28 cellular contexts compared by ENCODE assay signal in the genomic region with DNA sequence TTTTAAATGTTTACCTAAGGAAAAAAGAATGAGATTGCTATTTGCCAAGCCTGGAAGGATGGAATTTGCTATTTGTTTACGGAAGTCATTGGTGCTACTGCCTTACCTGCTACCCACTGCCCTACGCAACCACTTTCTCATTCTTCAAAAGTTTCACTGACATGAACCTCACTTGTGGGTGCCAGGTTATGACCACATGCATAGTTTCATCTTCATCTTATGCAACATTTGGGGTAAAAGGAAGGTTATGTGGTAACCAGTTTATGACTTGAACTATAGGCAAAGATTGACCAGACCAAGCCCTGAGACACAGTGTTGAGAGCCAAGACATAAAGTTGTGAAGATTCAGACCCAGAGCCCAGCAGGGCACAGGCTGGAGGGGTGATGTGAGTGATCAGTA.
A peak's percentile ranks its signal among the peaks of the same experiment; 100 is the strongest.
DNase-seq lines count a peak whose midpoint lies in the region; ATAC-seq, FAIRE-seq and TF ChIP-seq lines count a peak whose summit lies in the region.
"Had no signal": no experiment of that assay in that cellular context is flagged by ENCODE, and none has a peak within 500 bp of the region (broad histone marks: within the 10 kb centered on the region; RNA-seq: fewer than 3 reads in every experiment).

No MANE protein-coding gene starts in this region.

- H2BK20ac ChIP-seq in IMR-90 (ENCODE audit: low read depth, low read length), result no peak overlapping the region

- H2BK120ac ChIP-seq in IMR-90 (ENCODE audit: low read depth, low read length), result no peak overlapping the region

- TF ChIP-seq POLR2A in A549 (IDR thresholded peaks at IDR 0.05; ENCODE audit: low read length), result no peak
- TF ChIP-seq POLR2A in IMR-90 (IDR thresholded peaks at IDR 0.05; ENCODE audit: low read depth, low read length), result no peak
- TF ChIP-seq POLR2A in HepG2 (IDR thresholded peaks at IDR 0.05; ENCODE audit: insufficient read depth in 1 of 2, low read depth in 2 of 2, low read length in 2 of 2), result no peak

- FAIRE-seq in A549 (lab: Jason Lieb, UNC) (no peak), HepG2 (lab: Jason Lieb, UNC) (no peak)
- FAIRE-seq: D721Med, K562, keratinocyte had no signal

- no peaks in the 10 kb centered on the region for H4K20me1 ChIP-seq in IMR-90 (ENCODE audit: insufficient read depth, low read length)
- no peaks in the 10 kb centered on the region for H4K20me1 ChIP-seq in HepG2 (ENCODE audit: insufficient read depth, low read length)
- H4K20me1 ChIP-seq in osteoblast (ENCODE audit: insufficient read depth, low read length), result no peaks in the 10 kb centered on the region

- intact Hi-C loops in IMR-90 (cut with micrococcal nuclease), result no loop called here
- intact Hi-C loops in HepG2 (cut with micrococcal nuclease; ENCODE audit: unreplicated experiment), result no loop called here
- intact Hi-C loops in colonic mucosa (cut with DNase I), result no loop called here

- H2BK5ac ChIP-seq in IMR-90 (ENCODE audit: low read depth, low read length, poor library complexity, severe bottlenecking), result no peak overlapping the region

- H3K9me3 ChIP-seq in A549 (no peaks in the 10 kb centered on the region), IMR-90 (ENCODE audit: control insufficient read depth, insufficient read depth, low read length) (no peaks in the 10 kb centered on the region), HepG2 (ENCODE audit: low read length) (no peaks in the 10 kb centered on the region), colonic mucosa (no peaks in the 10 kb centered on the region), osteoblast (ENCODE audit: low read depth, low read length) (no peaks in the 10 kb centered on the region)
- H3K9me3 ChIP-seq: right lobe of liver, SJCRH30, suprapubic skin, vagina had no signal

- POLR2A ChIA-PET in A549 (lab: Yijun Ruan, JAX), result no interaction called here
- POLR2A ChIA-PET in IMR-90 (lab: Charles Lee; ENCODE audit: unreplicated experiment), result no interaction called here
- POLR2A ChIA-PET in HepG2 (lab: Yijun Ruan, JAX), result no interaction called here

- H2BK15ac ChIP-seq in IMR-90 (ENCODE audit: low read depth, low read length), result no peak overlapping the region

- no peaks in the 10 kb centered on the region for H3K79me1 ChIP-seq in IMR-90 (ENCODE audit: low read depth in 1 of 2, low read length in 2 of 2)

- TF ChIP-seq RAD21 in A549 (conservative IDR thresholded peaks at IDR 0.05 in 1 of 2, IDR thresholded peaks at IDR 0.05 in 1 of 2), result no peak
- no peak for TF ChIP-seq RAD21 in IMR-90 (IDR thresholded peaks at IDR 0.05; ENCODE audit: low read length)
- TF ChIP-seq RAD21 in HepG2 (CRISPR knock-in tag; IDR thresholded peaks at IDR 0.05), result no peak

- H3K4me2 ChIP-seq in A549 (peak overlapping the region; percentile 39), IMR-90 (ENCODE audit: low read depth, low read length) (no peak overlapping the region), HepG2 (ENCODE audit: low read depth, low read length) (no peak overlapping the region), osteoblast (ENCODE audit: insufficient read depth, low read length) (no peak overlapping the region)

- H3K4me1 ChIP-seq in A549, result peaks cover 20% of the 10 kb centered on the region; the same call in 2 of the 3 replicates
- H3K4me1 ChIP-seq in IMR-90 (ENCODE audit: control insufficient read depth, insufficient read depth, low read length), result peaks cover 2% of the 10 kb centered on the region; the same call in 1 of the 2 replicates
- H3K4me1 ChIP-seq in HepG2 (ENCODE audit: insufficient read depth, low read length), result peaks cover 9% of the 10 kb centered on the region
- H3K4me1 ChIP-seq in colonic mucosa, result no peaks in the 10 kb centered on the region
- H3K4me1 ChIP-seq in osteoblast (ENCODE audit: insufficient read depth, low read length), result no peaks in the 10 kb centered on the region
- H3K4me1 ChIP-seq: right lobe of liver, SJCRH30, suprapubic skin, vagina had no signal

- no peak overlapping the region for H3K56ac ChIP-seq in IMR-90 (ENCODE audit: extremely low read depth, insufficient read depth, low read length)

- H3K9ac ChIP-seq in IMR-90 (ENCODE audit: low read depth, low read length) (no peak overlapping the region), HepG2 (ENCODE audit: insufficient read depth, low read depth, low read length) (no peak overlapping the region), colonic mucosa (ENCODE audit: low read depth in 2 of 2, low read length in 2 of 2) (no peak overlapping the region)

- H4K8ac ChIP-seq in IMR-90 (ENCODE audit: low read depth in 2 of 2, low read length in 2 of 2), result no peak overlapping the region

- TF ChIP-seq CTCF in A549 (IDR thresholded peaks at IDR 0.05) (no peak), IMR-90 (conservative IDR thresholded peaks at IDR 0.05; ENCODE audit: low read depth, low read length) (no peak), HepG2 (CRISPR knock-in tag; IDR thresholded peaks at IDR 0.05) (no peak), colonic mucosa (IDR thresholded peaks at IDR 0.05) (no peak), osteoblast (IDR thresholded peaks at IDR 0.05; ENCODE audit: extremely low read depth, low read depth, low read length) (no peak)

- H3K23ac ChIP-seq in IMR-90 (ENCODE audit: low read depth, low read length), result no peak overlapping the region

- in situ Hi-C loops in IMR-90 (cut with MboI; ENCODE audit: low sequenced_read_pairs) (no loop called here), HepG2 (cut with HindIII; ENCODE audit: extremely low pct_ligation_motif_present, low pct_unique_long_range_greater_than_20kb) (no loop called here)

- H3K27ac ChIP-seq in A549 (peak overlapping the region; percentile 50 to 72; a peak in 5 of 6 replicates), IMR-90 (ENCODE audit: insufficient read depth, low read length) (no peak overlapping the region), HepG2 (ENCODE audit: extremely low read length, insufficient read depth, low read length) (no peak overlapping the region), colonic mucosa (no peak overlapping the region), osteoblast (ENCODE audit: low read depth, low read length) (no peak overlapping the region)
- H3K27ac ChIP-seq: C4-2B, right lobe of liver, SJCRH30, suprapubic skin, vagina had no signal

- no peak overlapping the region for H2AK5ac ChIP-seq in IMR-90 (ENCODE audit: low read depth, low read length)

- no peak overlapping the region for H3K14ac ChIP-seq in IMR-90 (replicated peaks; ENCODE audit: low read depth, low read length)

- H3K4ac ChIP-seq in IMR-90 (ENCODE audit: low read depth, low read length), result no peak overlapping the region

- H2AFZ ChIP-seq in IMR-90 (replicated peaks; ENCODE audit: low read length, poor library complexity) (no peak overlapping the region), HepG2 (ENCODE audit: low read length) (no peak overlapping the region), osteoblast (ENCODE audit: low read length) (no peak overlapping the region)

- dilution Hi-C loops in IMR-90 (cut with HindIII; ENCODE audit: low sequenced_read_pairs, unreplicated experiment), result no loop called here

- WGBS in A549 (ENCODE audit: missing lambda C conversion rate), result 69% methylated on average over 2 of the region's 2 CpGs
- WGBS in IMR-90 (ENCODE audit: extremely low coverage in 2 of 2, insufficient read length in 1 of 2), 2 experiments, result no CpG with 5 or more reads among the region's 2 CpGs
- 0% methylated on average over 2 of the region's 2 CpGs for whole genome bisulfite sequencing in HepG2 (ENCODE audit: low lambda C conversion rate)

- H3K79me2 ChIP-seq in HepG2 (ENCODE audit: insufficient read depth, low read length), result no peaks in the 10 kb centered on the region
- H3K79me2 ChIP-seq in osteoblast (ENCODE audit: insufficient read depth, low read length), result no peaks in the 10 kb centered on the region

- H3K4me3 ChIP-seq in A549 (no peak overlapping the region), IMR-90 (ENCODE audit: insufficient read depth, low read depth, low read length) (no peak overlapping the region), HepG2 (replicated peaks in 1 of 3; ENCODE audit: insufficient read depth in 1 of 3, low read depth in 2 of 3, low read length in 3 of 3) (no peak overlapping the region), colonic mucosa (no peak overlapping the region), osteoblast (ENCODE audit: insufficient read depth, low read length) (no peak overlapping the region)
- H3K4me3 ChIP-seq: K562, right lobe of liver, SJCRH30, suprapubic skin, vagina had no signal

- H3K27me3 ChIP-seq in IMR-90 (ENCODE audit: control insufficient read depth, insufficient read depth, low read length) (peaks cover 2% of the 10 kb centered on the region; the same call in 1 of the 2 replicates), HepG2 (ENCODE audit: control insufficient read depth in 1 of 2, insufficient read depth in 2 of 2, low read length in 2 of 2) (no peaks in the 10 kb centered on the region), colonic mucosa (no peaks in the 10 kb centered on the region), osteoblast (ENCODE audit: insufficient read depth, low read length) (peaks cover 3% of the 10 kb centered on the region)
- H3K27me3 ChIP-seq: right lobe of liver, suprapubic skin, vagina had no signal

- 0 out of 5 replicates have a peak, but pooled peaks of 1 of the 2 experiments have one; percentile 27 for TF ChIP-seq EP300 in A549 (IDR thresholded peaks at IDR 0.05)
- TF ChIP-seq EP300 in HepG2 (IDR thresholded peaks at IDR 0.05; ENCODE audit: low read depth in 2 of 2, low read length in 2 of 2), result no peak
- no peak for TF ChIP-seq EP300 in HepG2 (CRISPR knock-in tag; IDR thresholded peaks at IDR 0.05; ENCODE audit: borderline replicate concordance)

- H3K36me3 ChIP-seq in IMR-90 (ENCODE audit: control insufficient read depth, insufficient read depth, low read length) (no peaks in the 10 kb centered on the region), HepG2 (replicated peaks in 1 of 2; ENCODE audit: control insufficient read depth in 1 of 2, insufficient read depth in 2 of 2, low read length in 2 of 2) (no peaks in the 10 kb centered on the region), colonic mucosa (no peaks in the 10 kb centered on the region), osteoblast (ENCODE audit: insufficient read depth, low read length) (no peaks in the 10 kb centered on the region)
- H3K36me3 ChIP-seq: right lobe of liver, SJCRH30, suprapubic skin, vagina had no signal

- ATAC-seq in A549, result peak in 1 of 2 experiments; percentile 28; a peak in 1 of 6 replicates
- ATAC-seq in IMR-90 (ENCODE audit: low read depth), result no peak
- no peak for ATAC-seq in HepG2
- ATAC-seq: activated CD8-positive, alpha-beta memory T cell treated with anti-CD3 and anti-CD28 coated beads, Interleukin-2, amount 10 ng/mL, durations not matched to agents 7 days and 5 days; K562 had no signal

- no peak overlapping the region for H2AK9ac ChIP-seq in IMR-90 (replicated peaks; ENCODE audit: low read depth, low read length, poor library complexity)

- DNase-seq in A549 (ENCODE audit: low read depth in 1 of 2, low spot score in 1 of 2) (peak in 1 of 2 experiments; percentile 44), IMR-90 (no peak), astrocyte of the hippocampus (ENCODE audit: low read depth, low spot score) (peak; percentile 70), HepG2 (ENCODE audit: low spot score) (peak; percentile 18), colonic mucosa (no peak), NCI-H526 treated with DMSO at 0.1 percent for 48 hours (lab: John Stamatoyannopoulos, UW) (no peak), osteoblast (ENCODE audit: insufficient read length, low spot score, missing footprints) (no peak), NCI-H69 (lab: John Stamatoyannopoulos, UW) (no peak)
- DNase-seq: activated CD4-positive, alpha-beta T cell treated with anti-CD3 and anti-CD28 coated beads, Interleukin-2, amount 10 ng/mL, durations not matched to agents 24 days and 14 days; activated CD8-positive, alpha-beta memory T cell treated with anti-CD3 and anti-CD28 coated beads, Interleukin-2, amount 10 ng/mL, durations not matched to agents 7 days and 5 days; activated naive CD4-positive, alpha-beta T cell treated with anti-CD3 and anti-CD28 coated beads, Interleukin-2, amount 10 ng/mL, durations not matched to agents 7 days and 5 days; anterior cingulate cortex; effector CD8-positive, alpha-beta T cell; foreskin melanocyte; H7; hypothalamus; NCI-H2029; NCI-H2227 treated with DMSO at 0.1 percent for 48 hours; NCI-H82; occipital lobe; right lobe of liver; SJCRH30 had no signal

- 0 out of 2 replicates have a peak, but pooled peaks cover 3% of the 10 kb centered on the region for H3K9me1 ChIP-seq in IMR-90 (ENCODE audit: insufficient read depth, low read length)

- BruUV-seq in IMR-90 (replicated peaks; lab: Mats Ljungman, UMichigan) (no TSS peak), HepG2 (replicated peaks; lab: Mats Ljungman, UMichigan) (no TSS peak)

- CTCF ChIA-PET in A549 (lab: Yijun Ruan, JAX), result no interaction called here
- CTCF ChIA-PET in IMR-90 (lab: Yijun Ruan, JAX), result no interaction called here
- CTCF ChIA-PET in HepG2 (lab: Yijun Ruan, JAX; ENCODE audit: low intra/inter-chr PET ratio, low total read pairs), result no interaction called here

- no peak overlapping the region for H3K18ac ChIP-seq in IMR-90 (ENCODE audit: low read depth, low read length)

- no peak overlapping the region for H4K91ac ChIP-seq in IMR-90 (ENCODE audit: insufficient read depth, low read depth, low read length)

- H4K5ac ChIP-seq in IMR-90 (ENCODE audit: low read depth, low read length), result no peak overlapping the region

Comparison
In these comparisons a context has a peak if more than half of its experiments do, and no peak if none do; other contexts are left out.
1. DNase-seq: peak in astrocyte of the hippocampus (single experiment) and HepG2 (single experiment); none in IMR-90 (single experiment), colonic mucosa (single experiment), NCI-H526 treated with DMSO at 0.1 percent for 48 hours (single experiment), osteoblast (single experiment) and NCI-H69 (single experiment).
2. H3K27ac ChIP-seq: peak in A549 (2 of 2); none in IMR-90 (single experiment), HepG2 (single experiment), colonic mucosa (single experiment) and osteoblast (single experiment).